9 cellular contexts compared by ENCODE assay signal in the genomic region with DNA sequence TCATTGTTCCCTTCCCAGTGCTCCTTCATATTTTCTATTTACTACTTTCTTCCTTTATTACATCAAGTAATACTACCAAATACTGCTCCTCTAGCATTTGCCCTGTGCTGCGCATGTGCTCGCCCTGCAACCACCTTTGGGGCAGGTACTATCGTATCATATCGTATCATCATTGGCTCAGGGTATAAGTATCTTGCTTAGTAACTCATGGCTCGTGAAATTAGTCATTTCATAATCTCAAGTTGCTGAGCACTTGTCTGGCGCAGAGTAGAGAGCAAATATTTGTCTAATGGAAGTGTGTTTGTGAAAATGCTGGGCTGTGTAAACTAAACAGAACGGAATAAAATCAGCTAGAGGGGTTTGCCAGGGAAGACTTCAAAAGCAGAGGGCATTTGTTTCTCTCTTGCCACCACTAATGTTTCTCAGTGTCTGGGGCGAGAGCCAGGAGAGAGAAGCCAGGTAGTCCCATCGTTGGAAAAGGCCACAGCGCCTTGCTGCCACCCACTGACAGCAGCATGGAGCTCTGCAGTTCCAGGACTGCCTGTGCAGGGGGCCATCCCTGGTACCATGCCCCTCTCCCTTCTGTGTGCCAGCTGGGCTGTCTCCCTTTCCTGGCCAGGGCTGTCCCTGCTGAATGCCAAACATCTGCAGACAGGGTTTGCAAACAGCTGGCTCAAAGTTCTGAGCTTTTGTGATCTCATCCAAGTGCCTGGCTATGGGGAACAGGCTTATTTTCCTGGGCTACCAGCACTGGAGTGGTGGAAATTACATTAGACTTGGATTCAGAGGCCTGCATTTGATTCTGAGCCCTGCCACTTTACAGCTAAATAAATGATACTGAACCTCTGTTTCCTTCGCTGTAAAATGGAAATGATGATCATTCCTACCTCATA. TPM values are rescaled to one million over a fixed set of nuclear protein-coding genes. Genes with fewer than 3 reads are reported as not detected.
DNase-seq lines count a peak whose midpoint lies in the region; ATAC-seq and TF ChIP-seq lines count a peak whose summit lies in the region.
"Had no signal": no experiment of that assay in that cellular context is flagged by ENCODE, and none has a peak within 500 bp of the region (broad histone marks: within the 10 kb centered on the region; RNA-seq: fewer than 3 reads in every experiment).

No MANE protein-coding gene starts in this region.

- peaks cover 5% of the 10 kb centered on the region for H3K4me1 Mint-ChIP-seq in CD14-positive monocyte
- peaks cover 6% of the 10 kb centered on the region for H3K4me1 Mint-ChIP-seq in activated naive CD4-positive, alpha-beta T cell treated with anti-CD3 and anti-CD28 coated beads, Interleukin-2, amount 10 ng/mL, durations not matched to agents 7 days and 5 days

- no peak overlapping the region for H3K27ac Mint-ChIP-seq in CD14-positive monocyte
- no peak overlapping the region for H3K27ac Mint-ChIP-seq in activated naive CD4-positive, alpha-beta T cell treated with anti-CD3 and anti-CD28 coated beads, Interleukin-2, amount 10 ng/mL, durations not matched to agents 7 days and 5 days

- CTCF ChIA-PET in activated naive CD4-positive, alpha-beta T cell treated with anti-CD3 and anti-CD28 coated beads, Interleukin-2, amount 10 ng/mL, durations not matched to agents 7 days and 5 days (lab: Charles Lee), result interaction anchor here (0.8 to 1.5 kb wide), 2 partner anchors 8 to 9 kb away, joined by 3 to 5 read pairs; no protein-coding TSS in a partner anchor

- peaks cover 3 to 19% (median 14%) of the 10 kb centered on the region in 3 donors for H3K27me3 Mint-ChIP-seq in CD14-positive monocyte (ENCODE audit: low read depth in 3 of 3)
- peaks cover 51% of the 10 kb centered on the region for H3K27me3 Mint-ChIP-seq in activated naive CD4-positive, alpha-beta T cell treated with anti-CD3 and anti-CD28 coated beads, Interleukin-2, amount 10 ng/mL, durations not matched to agents 7 days and 5 days

- no peaks in the 10 kb centered on the region for H3K27me3 ChIP-seq in osteoblast (ENCODE audit: insufficient read depth, low read length)

- H4K20me1 ChIP-seq in osteoblast (ENCODE audit: insufficient read depth, low read length), result no peaks in the 10 kb centered on the region

- no peaks in the 10 kb centered on the region for H3K9me3 ChIP-seq in osteoblast (ENCODE audit: low read depth, low read length)

- peak; percentile 37 for DNase-seq in DMS 273 treated with DMSO at 0.1 percent for 48 hours (lab: John Stamatoyannopoulos, UW)
- peak; percentile 28 to 60 for DNase-seq in NCI-H446 (lab: John Stamatoyannopoulos, UW)
- peak; percentile 36 for DNase-seq in epithelial cell of prostate (ENCODE audit: low read depth, low spot score)
- DNase-seq in osteoblast (ENCODE audit: insufficient read length, low spot score, missing footprints), result no peak
- no peak for DNase-seq in CD14-positive monocyte (ENCODE audit: low spot score)
- no peak for DNase-seq in activated naive CD4-positive, alpha-beta T cell treated with anti-CD3 and anti-CD28 coated beads, Interleukin-2, amount 10 ng/mL, durations not matched to agents 7 days and 5 days
- DNase-seq in stimulated activated CD4-positive, alpha-beta T cell treated with anti-CD3 and anti-CD28 coated beads, Interleukin-2, amount 100 ng/mL, for 24 hours, result no peak

- no peaks in the 10 kb centered on the region for H3K36me3 ChIP-seq in osteoblast (ENCODE audit: insufficient read depth, low read length)

- peaks cover 39% of the 10 kb centered on the region for H3K4me1 ChIP-seq in osteoblast (ENCODE audit: insufficient read depth, low read length)

- no peaks in the 10 kb centered on the region for H3K9me3 Mint-ChIP-seq in CD14-positive monocyte
- H3K9me3 Mint-ChIP-seq in activated naive CD4-positive, alpha-beta T cell treated with anti-CD3 and anti-CD28 coated beads, Interleukin-2, amount 10 ng/mL, durations not matched to agents 7 days and 5 days, result no peaks in the 10 kb centered on the region

- H3K4me3 Mint-ChIP-seq in CD14-positive monocyte, result no peak overlapping the region
- H3K4me3 Mint-ChIP-seq in activated naive CD4-positive, alpha-beta T cell treated with anti-CD3 and anti-CD28 coated beads, Interleukin-2, amount 10 ng/mL, durations not matched to agents 7 days and 5 days, result no peak overlapping the region

- no peak overlapping the region for H3K4me3 ChIP-seq in osteoblast (ENCODE audit: insufficient read depth, low read length)

- no peaks in the 10 kb centered on the region for H3K79me2 ChIP-seq in osteoblast (ENCODE audit: insufficient read depth, low read length)

- no peak overlapping the region for H2AFZ ChIP-seq in osteoblast (ENCODE audit: low read length)

- H3K27ac ChIP-seq in epithelial cell of prostate (no peak overlapping the region), osteoblast (ENCODE audit: low read depth, low read length) (no peak overlapping the region)

- no peak overlapping the region for H3K4me2 ChIP-seq in osteoblast (ENCODE audit: insufficient read depth, low read length)

- H3K36me3 Mint-ChIP-seq in CD14-positive monocyte, result no peaks in the 10 kb centered on the region
- no peaks in the 10 kb centered on the region for H3K36me3 Mint-ChIP-seq in activated naive CD4-positive, alpha-beta T cell treated with anti-CD3 and anti-CD28 coated beads, Interleukin-2, amount 10 ng/mL, durations not matched to agents 7 days and 5 days

- ATAC-seq in GM19023 (IDR thresholded peaks at IDR 0.05; ENCODE audit: unreplicated experiment), result no peak

- intact Hi-C loops in CD14-positive monocyte (cut with micrococcal nuclease), result no loop called here

- TF ChIP-seq CTCF in osteoblast (IDR thresholded peaks at IDR 0.05; ENCODE audit: extremely low read depth, low read depth, low read length) (peak; percentile 23), CD14-positive monocyte (IDR thresholded peaks at IDR 0.05) (no peak)

RNA-seq across cellular contexts. Expression of gene CPT2, which starts 19.9 kb away (rescaled TPM):
- 20.6 and 24.2 TPM in 2 replicates for total RNA-seq in osteoblast
- 10 to 100 TPM; 20.2 to 29.6 TPM for polyA plus RNA-seq in CD14-positive monocyte

RNA-seq across cellular contexts. Expression of gene SLC1A7, which starts 34.3 kb away (rescaled TPM):
- total RNA-seq in osteoblast, result under 0.01 and 0.36 TPM in 2 replicates
- not detected for polyA plus RNA-seq in CD14-positive monocyte
- total RNA-seq: frontal cortex had no signal

RNA-seq across cellular contexts. Expression of gene CZIB, which starts 43.7 kb away (rescaled TPM):
- 63.7 and 65.4 TPM in 2 replicates for total RNA-seq in osteoblast
- polyA plus RNA-seq in CD14-positive monocyte, result 10 to 100 TPM; 58.2 to 62.2 TPM

Comparison
In these comparisons a context has a peak if more than half of its experiments do, and no peak if none do; other contexts are left out.
1. DNase-seq: peak in DMS 273 treated with DMSO at 0.1 percent for 48 hours (single experiment), NCI-H446 (2 of 2) and epithelial cell of prostate (single experiment); none in osteoblast (single experiment), CD14-positive monocyte (single experiment), activated naive CD4-positive, alpha-beta T cell treated with anti-CD3 and anti-CD28 coated beads, Interleukin-2, amount 10 ng/mL, durations not matched to agents 7 days and 5 days (single experiment) and stimulated activated CD4-positive, alpha-beta T cell treated with anti-CD3 and anti-CD28 coated beads, Interleukin-2, amount 100 ng/mL, for 24 hours (0 of 2).